In the genomic region with DNA sequence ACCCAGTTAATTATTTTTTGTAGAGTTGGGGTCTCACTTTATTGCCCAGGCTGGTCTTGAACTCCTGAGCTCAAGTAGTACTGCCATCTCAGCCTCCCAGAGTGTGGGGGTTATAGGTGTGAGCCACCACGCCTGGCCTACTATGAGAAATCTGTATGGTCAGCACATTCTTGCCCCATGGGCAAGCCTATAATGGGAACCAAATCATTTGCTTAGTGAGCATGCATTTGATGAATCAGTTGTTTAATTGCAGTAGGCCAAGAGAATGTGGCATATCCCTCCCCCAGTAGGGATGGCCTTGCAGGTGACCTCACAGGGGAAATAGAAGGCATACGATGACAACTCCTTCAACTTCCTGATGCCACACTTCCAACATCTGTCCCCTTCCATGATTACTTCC, we compare ENCODE assay signal across 13 cellular contexts.
A peak's percentile ranks its signal among the peaks of the same experiment; 100 is the strongest.
DNase-seq lines count a peak whose midpoint lies in the region; ATAC-seq, FAIRE-seq and TF ChIP-seq lines count a peak whose summit lies in the region.
"Had no signal": no experiment of that assay in that cellular context is flagged by ENCODE, and none has a peak within 500 bp of the region (broad histone marks: within the 10 kb centered on the region; RNA-seq: fewer than 3 reads in every experiment).

No MANE protein-coding gene starts in this region.

- peak; percentile 20 for FAIRE-seq in H54 (lab: Jason Lieb, UNC)

- H3K4me1 ChIP-seq in A673 (ENCODE audit: insufficient read depth, low read length, poor library complexity, severe bottlenecking), result peaks cover 48% of the 10 kb centered on the region
- peaks cover 28% of the 10 kb centered on the region for H3K4me1 ChIP-seq in mucosa of descending colon (ENCODE audit: low read depth)
- H3K4me1 ChIP-seq: HAP-1 had no signal

- POLR2A ChIA-PET in A673 (lab: Charles Lee; ENCODE audit: low non-redundant PET), result no interaction called here
- POLR2A ChIA-PET in WTC11 (lab: Charles Lee), result no interaction called here

- H3K4me3 ChIP-seq in A673 (ENCODE audit: low read depth, low read length, poor library complexity, severe bottlenecking) (no peak overlapping the region), mucosa of descending colon (no peak overlapping the region)
- H3K4me3 ChIP-seq: HAP-1 had no signal

- peak overlapping the region; percentile 14 for H3K27ac ChIP-seq in A673 (ENCODE audit: low read depth, low read length, poor library complexity, severe bottlenecking)

- H3K4me1 Mint-ChIP-seq in WTC11, result peaks cover 25% of the 10 kb centered on the region

- DNase-seq in A673 (ENCODE audit: low spot score), result no peak
- DNase-seq in H54 (ENCODE audit: insufficient read length, low spot score), result no peak
- DNase-seq in WTC11 (ENCODE audit: low spot score), result no peak
- DNase-seq in mucosa of descending colon, result no peak
- DNase-seq in DMS153 (lab: John Stamatoyannopoulos, UW), result no peak
- DNase-seq in NCI-H1930 (lab: John Stamatoyannopoulos, UW), result no peak
- DNase-seq: NCI-H1436, NCI-H2227 treated with DMSO at 0.1 percent for 48 hours, NCI-H526 had no signal

- BruUV-seq in A673 (replicated peaks; lab: Mats Ljungman, UMichigan), result no TSS peak

- CTCF ChIA-PET in A673 (lab: Charles Lee) (interaction anchor here (0.6 kb wide), 1 partner anchor 93 kb away, joined by 4 read pairs; no protein-coding TSS in a partner anchor), WTC11 (lab: Charles Lee) (no interaction called here)

- no peaks in the 10 kb centered on the region for H3K27me3 Mint-ChIP-seq in WTC11 (ENCODE audit: low read depth)
- H3K27me3 Mint-ChIP-seq: IgD-negative memory B cell had no signal

- H3K36me3 ChIP-seq in A673 (ENCODE audit: insufficient read depth, low read length, poor library complexity, severe bottlenecking) (peaks cover 5% of the 10 kb centered on the region), mucosa of descending colon (ENCODE audit: low read depth) (no peaks in the 10 kb centered on the region)

- H3K9me3 Mint-ChIP-seq in WTC11, result no peaks in the 10 kb centered on the region
- H3K9me3 Mint-ChIP-seq: IgD-negative memory B cell had no signal

- ATAC-seq in WTC11 (no peak), mucosa of descending colon (peak; percentile 29), HG03139 (IDR thresholded peaks at IDR 0.05; ENCODE audit: unreplicated experiment) (no peak)
- ATAC-seq: SK-N-SH treated with all-trans-retinoic acid at 6 μM for 48 hours had no signal

- H3K27me3 ChIP-seq in A673 (replicated peaks; ENCODE audit: insufficient read depth, low read depth, low read length, poor library complexity), result no peaks in the 10 kb centered on the region

- H3K36me3 Mint-ChIP-seq in WTC11, result peaks cover 25% of the 10 kb centered on the region

- H3K4me3 Mint-ChIP-seq in WTC11, result no peak overlapping the region

- TF ChIP-seq POLR2A in H54 (IDR thresholded peaks at IDR 0.05; ENCODE audit: low read depth, low read length), result no peak

- H3K27ac Mint-ChIP-seq in WTC11, result peak overlapping the region; percentile 19
- H3K27ac Mint-ChIP-seq: IgD-negative memory B cell had no signal

- TF ChIP-seq CTCF in A673 (conservative IDR thresholded peaks at IDR 0.05; ENCODE audit: low read depth, low read length) (no peak), WTC11 (IDR thresholded peaks at IDR 0.05) (no peak), mucosa of descending colon (IDR thresholded peaks at IDR 0.05) (no peak)

- no peaks in the 10 kb centered on the region for H3K9me3 ChIP-seq in A673 (ENCODE audit: low read depth, low read length, poor library complexity, severe bottlenecking)
- no peaks in the 10 kb centered on the region for H3K9me3 ChIP-seq in mucosa of descending colon
- H3K9me3 ChIP-seq: HAP-1 had no signal

- intact Hi-C loops in A673 (cut with micrococcal nuclease; ENCODE audit: unreplicated experiment), result no loop called here
- intact Hi-C loops in mucosa of descending colon (cut with DNase I, micrococcal nuclease), result no loop called here

TF ChIP-seq in WTC11, 78 proteins besides CTCF, POLR2A, EP300 and RAD21:
- TF ChIP-seq, protein P1, sequence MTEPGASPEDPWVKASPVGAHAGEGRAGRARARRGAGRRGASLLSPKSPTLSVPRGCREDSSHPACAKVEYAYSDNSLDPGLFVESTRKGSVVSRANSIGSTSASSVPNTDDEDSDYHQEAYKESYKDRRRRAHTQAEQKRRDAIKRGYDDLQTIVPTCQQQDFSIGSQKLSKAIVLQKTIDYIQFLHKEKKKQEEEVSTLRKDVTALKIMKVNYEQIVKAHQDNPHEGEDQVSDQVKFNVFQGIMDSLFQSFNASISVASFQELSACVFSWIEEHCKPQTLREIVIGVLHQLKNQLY (CRISPR knock-in tag; IDR thresholded peaks at IDR 0.05), result no peak
- no peak for TF ChIP-seq HMGA2 (CRISPR knock-in tag; IDR thresholded peaks at IDR 0.05)
- TF ChIP-seq, protein P2, sequence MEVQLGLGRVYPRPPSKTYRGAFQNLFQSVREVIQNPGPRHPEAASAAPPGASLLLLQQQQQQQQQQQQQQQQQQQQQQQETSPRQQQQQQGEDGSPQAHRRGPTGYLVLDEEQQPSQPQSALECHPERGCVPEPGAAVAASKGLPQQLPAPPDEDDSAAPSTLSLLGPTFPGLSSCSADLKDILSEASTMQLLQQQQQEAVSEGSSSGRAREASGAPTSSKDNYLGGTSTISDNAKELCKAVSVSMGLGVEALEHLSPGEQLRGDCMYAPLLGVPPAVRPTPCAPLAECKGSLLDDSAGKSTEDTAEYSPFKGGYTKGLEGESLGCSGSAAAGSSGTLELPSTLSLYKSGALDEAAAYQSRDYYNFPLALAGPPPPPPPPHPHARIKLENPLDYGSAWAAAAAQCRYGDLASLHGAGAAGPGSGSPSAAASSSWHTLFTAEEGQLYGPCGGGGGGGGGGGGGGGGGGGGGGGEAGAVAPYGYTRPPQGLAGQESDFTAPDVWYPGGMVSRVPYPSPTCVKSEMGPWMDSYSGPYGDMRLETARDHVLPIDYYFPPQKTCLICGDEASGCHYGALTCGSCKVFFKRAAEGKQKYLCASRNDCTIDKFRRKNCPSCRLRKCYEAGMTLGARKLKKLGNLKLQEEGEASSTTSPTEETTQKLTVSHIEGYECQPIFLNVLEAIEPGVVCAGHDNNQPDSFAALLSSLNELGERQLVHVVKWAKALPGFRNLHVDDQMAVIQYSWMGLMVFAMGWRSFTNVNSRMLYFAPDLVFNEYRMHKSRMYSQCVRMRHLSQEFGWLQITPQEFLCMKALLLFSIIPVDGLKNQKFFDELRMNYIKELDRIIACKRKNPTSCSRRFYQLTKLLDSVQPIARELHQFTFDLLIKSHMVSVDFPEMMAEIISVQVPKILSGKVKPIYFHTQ (CRISPR knock-in tag; IDR thresholded peaks at IDR 0.05), result no peak
- no peak for TF ChIP-seq NFE2L1 (CRISPR knock-in tag; IDR thresholded peaks at IDR 0.05)
- TF ChIP-seq ESRRA (CRISPR knock-in tag; IDR thresholded peaks at IDR 0.05; ENCODE audit: borderline replicate concordance), result no peak
- TF ChIP-seq, protein P3, sequence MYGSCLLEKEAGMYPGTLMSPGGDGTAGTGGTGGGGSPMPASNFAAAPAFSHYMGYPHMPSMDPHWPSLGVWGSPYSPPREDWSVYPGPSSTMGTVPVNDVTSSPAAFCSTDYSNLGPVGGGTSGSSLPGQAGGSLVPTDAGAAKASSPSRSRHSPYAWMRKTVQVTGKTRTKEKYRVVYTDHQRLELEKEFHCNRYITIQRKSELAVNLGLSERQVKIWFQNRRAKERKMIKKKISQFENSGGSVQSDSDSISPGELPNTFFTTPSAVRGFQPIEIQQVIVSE (CRISPR knock-in tag; IDR thresholded peaks at IDR 0.05; ENCODE audit: borderline replicate concordance), result no peak
- TF ChIP-seq RELA (CRISPR knock-in tag; IDR thresholded peaks at IDR 0.05; ENCODE audit: borderline replicate concordance), result no peak
- TF ChIP-seq ZNF219 (CRISPR knock-in tag; IDR thresholded peaks at IDR 0.05; ENCODE audit: borderline replicate concordance), result no peak
